Comparison of ENCODE assay signal across 1 cellular context in genomic region chr11:46293066-46293465, GRCh38.
TF ChIP-seq lines count a peak whose summit lies in the region.

No MANE protein-coding gene starts in this region.

TF ChIP-seq in HepG2, 621 proteins besides CTCF, POLR2A, EP300 and RAD21:
- TF ChIP-seq ZNF101 (CRISPR knock-in tag; IDR thresholded peaks at IDR 0.05; ENCODE audit: borderline replicate concordance, low read depth) = no peak
- no peak for TF ChIP-seq ZNF274 (CRISPR knock-in tag; IDR thresholded peaks at IDR 0.05)
- no peak for TF ChIP-seq SALL2 (CRISPR knock-in tag; IDR thresholded peaks at IDR 0.05)
- TF ChIP-seq SYNCRIP (IDR thresholded peaks at IDR 0.05; ENCODE audit: insufficient read depth, low read depth, low read length) = no peak
- no peak for TF ChIP-seq ZNF782 (CRISPR knock-in tag; IDR thresholded peaks at IDR 0.05; ENCODE audit: borderline replicate concordance)
- no peak for TF ChIP-seq RERE (CRISPR knock-in tag; IDR thresholded peaks at IDR 0.05; ENCODE audit: low read depth)
- no peak for TF ChIP-seq TERF1 (CRISPR knock-in tag; IDR thresholded peaks at IDR 0.05)
- TF ChIP-seq ERF (CRISPR knock-in tag; IDR thresholded peaks at IDR 0.05) = no peak
- TF ChIP-seq GFI1 (CRISPR knock-in tag; IDR thresholded peaks at IDR 0.05; ENCODE audit: borderline replicate concordance) = no peak
- no peak for TF ChIP-seq ISL2 (CRISPR knock-in tag; IDR thresholded peaks at IDR 0.05)
- no peak for TF ChIP-seq NR2F6 (IDR thresholded peaks at IDR 0.05)
- TF ChIP-seq NR2F6 (CRISPR knock-in tag; IDR thresholded peaks at IDR 0.05) = no peak
- no peak for TF ChIP-seq ADNP (CRISPR knock-in tag; IDR thresholded peaks at IDR 0.05)
- TF ChIP-seq IKZF1 (IDR thresholded peaks at IDR 0.05) = no peak
- no peak for TF ChIP-seq RXRA (CRISPR knock-in tag; IDR thresholded peaks at IDR 0.05)
- no peak for TF ChIP-seq HNF1B (CRISPR knock-in tag; IDR thresholded peaks at IDR 0.05)
- no peak for TF ChIP-seq ARNTL (CRISPR knock-in tag; IDR thresholded peaks at IDR 0.05)
- TF ChIP-seq ZNF562 (CRISPR knock-in tag; IDR thresholded peaks at IDR 0.05; ENCODE audit: borderline replicate concordance) = no peak
